ENCODE assay signal across 35 cellular contexts in genomic region chr14:93901813-93902212, GRCh38. TPM values are rescaled to one million over a fixed set of nuclear protein-coding genes. Genes with fewer than 3 reads are reported as not detected.
"Had no signal": no experiment of that assay in that cellular context is flagged by ENCODE, and none has a peak within 500 bp of the region (broad histone marks: within the 10 kb centered on the region; RNA-seq: fewer than 3 reads in every experiment).

No MANE protein-coding gene starts in this region.

- H3K9me3 Mint-ChIP-seq: activated CD4-positive, alpha-beta memory T cell treated with anti-CD3 and anti-CD28 coated beads for 36 hours; activated CD4-positive, alpha-beta T cell treated with anti-CD3 and anti-CD28 coated beads, Interleukin-2, amount 10 ng/mL, durations not matched to agents 24 days and 14 days; activated naive CD4-positive, alpha-beta T cell treated with anti-CD3 and anti-CD28 coated beads, Interleukin-2, amount 10 ng/mL, durations not matched to agents 7 days and 5 days; activated T-helper 1 cell treated with anti-CD3 and anti-CD28 coated beads, Interleukin-12 subunit alpha, Interleukin-12 subunit beta, Interleukin-2, Interleukin-4 antibody, amounts not matched to agents 30 ng/mL and 10 ng/mL and 1 ng/mL, durations not matched to agents 14 hours and 24 hours and 36 hours; neural crest cell; stimulated activated naive CD8-positive, alpha-beta T cell treated with anti-CD3 and anti-CD28 coated beads, Interleukin-15, Interleukin-2, amounts not matched to agents 100 ng/mL and 50 ng/mL, for 24 hours; T-helper 1 cell treated with Interleukin-12 subunit alpha and Interleukin-12 subunit beta and Interleukin-4 antibody, amounts not matched to agents 30 μg/mL and 1 μg/mL, for 36 hours; type B pancreatic cell had no signal

- H3K4me1 ChIP-seq: right lobe of liver had no signal

- DNase-seq: activated CD4-positive, alpha-beta memory T cell treated with anti-CD3 and anti-CD28 coated beads for 36 hours; activated CD4-positive, alpha-beta T cell treated with anti-CD3 and anti-CD28 coated beads, Interleukin-2, amount 10 ng/mL, durations not matched to agents 24 days and 14 days; activated CD4-positive, CD25-positive, alpha-beta regulatory T cell treated with anti-CD3 and anti-CD28 coated beads, Interleukin-2, amount 50 U/mL, for 72 hours; activated CD8-positive, alpha-beta memory T cell treated with anti-CD3 and anti-CD28 coated beads, Interleukin-2, amount 50 U/mL, for 4 hours; activated effector memory CD4-positive, alpha-beta T cell treated with anti-CD3 and anti-CD28 coated beads, Interleukin-2, amount 50 U/mL, for 16 hours; activated naive CD4-positive, alpha-beta T cell treated with anti-CD3 and anti-CD28 coated beads, Interleukin-2, amount 10 ng/mL, durations not matched to agents 7 days and 5 days; activated T-cell treated with anti-CD3 and anti-CD28 coated beads, Interleukin-2, amount 50 U/mL, for 1 hour; amniotic stem cell; caudate nucleus; effector CD4-positive, alpha-beta T cell; erythroblast; hippocampal formation; left cardiac atrium; left ventricle myocardium superior; midbrain; naive thymus-derived CD4-positive, alpha-beta T cell; occipital lobe; right lobe of liver; stimulated activated CD4-positive, alpha-beta T cell treated with anti-CD3 and anti-CD28 coated beads, Interleukin-12 subunit alpha, Interleukin-12 subunit beta, amount 100 ng/mL, for 4 hours; stimulated activated CD4-positive, alpha-beta T cell treated with anti-CD3 and anti-CD28 coated beads, Interleukin-4, amount 100 ng/mL, for 1 hour; substantia nigra; SW 1271; T-helper 9 cell had no signal

- H3K27ac ChIP-seq: gastroesophageal sphincter, right lobe of liver, skin epidermis had no signal

- H3K27ac Mint-ChIP-seq: activated CD4-positive, alpha-beta memory T cell treated with anti-CD3 and anti-CD28 coated beads for 36 hours; activated CD4-positive, alpha-beta T cell treated with anti-CD3 and anti-CD28 coated beads, Interleukin-2, amount 10 ng/mL, durations not matched to agents 24 days and 14 days; activated naive CD4-positive, alpha-beta T cell treated with anti-CD3 and anti-CD28 coated beads, Interleukin-2, amount 10 ng/mL, durations not matched to agents 7 days and 5 days; activated T-helper 1 cell treated with anti-CD3 and anti-CD28 coated beads, Interleukin-12 subunit alpha, Interleukin-12 subunit beta, Interleukin-2, Interleukin-4 antibody, amounts not matched to agents 30 ng/mL and 10 ng/mL and 1 ng/mL, durations not matched to agents 14 hours and 24 hours and 36 hours; memory B cell; naive thymus-derived CD4-positive, alpha-beta T cell; stimulated activated naive CD8-positive, alpha-beta T cell treated with anti-CD3 and anti-CD28 coated beads, Interleukin-15, Interleukin-2, amounts not matched to agents 100 ng/mL and 50 ng/mL, for 24 hours; T-helper 1 cell treated with Interleukin-12 subunit alpha and Interleukin-12 subunit beta and Interleukin-4 antibody, amounts not matched to agents 30 μg/mL and 1 μg/mL, for 36 hours; type B pancreatic cell had no signal

- H3K4me1 Mint-ChIP-seq: activated CD4-positive, alpha-beta T cell treated with anti-CD3 and anti-CD28 coated beads, Interleukin-2, amount 10 ng/mL, durations not matched to agents 24 days and 14 days; activated naive CD4-positive, alpha-beta T cell treated with anti-CD3 and anti-CD28 coated beads, Interleukin-2, amount 10 ng/mL, durations not matched to agents 7 days and 5 days had no signal

- H3K36me3 Mint-ChIP-seq: activated CD4-positive, alpha-beta memory T cell treated with anti-CD3 and anti-CD28 coated beads for 36 hours; activated naive CD4-positive, alpha-beta T cell treated with anti-CD3 and anti-CD28 coated beads, Interleukin-2, amount 10 ng/mL, durations not matched to agents 7 days and 5 days; naive thymus-derived CD4-positive, alpha-beta T cell; type B pancreatic cell had no signal

- H3K27me3 ChIP-seq: right lobe of liver had no signal

- H3K4me3 ChIP-seq: gastroesophageal sphincter, right lobe of liver, skin epidermis had no signal

- H3K4me3 Mint-ChIP-seq: activated CD4-positive, alpha-beta memory T cell treated with anti-CD3 and anti-CD28 coated beads for 36 hours; activated CD4-positive, alpha-beta T cell treated with anti-CD3 and anti-CD28 coated beads, Interleukin-2, amount 10 ng/mL, durations not matched to agents 24 days and 14 days; activated naive CD4-positive, alpha-beta T cell treated with anti-CD3 and anti-CD28 coated beads, Interleukin-2, amount 10 ng/mL, durations not matched to agents 7 days and 5 days; activated T-helper 1 cell treated with anti-CD3 and anti-CD28 coated beads, Interleukin-12 subunit alpha, Interleukin-12 subunit beta, Interleukin-2, Interleukin-4 antibody, amounts not matched to agents 30 ng/mL and 10 ng/mL and 1 ng/mL, durations not matched to agents 14 hours and 24 hours and 36 hours; memory B cell; naive thymus-derived CD4-positive, alpha-beta T cell; neural crest cell; stimulated activated naive CD8-positive, alpha-beta T cell treated with anti-CD3 and anti-CD28 coated beads, Interleukin-15, Interleukin-2, amounts not matched to agents 100 ng/mL and 50 ng/mL, for 24 hours; T-helper 1 cell treated with Interleukin-12 subunit alpha and Interleukin-12 subunit beta and Interleukin-4 antibody, amounts not matched to agents 30 μg/mL and 1 μg/mL, for 36 hours; type B pancreatic cell had no signal

- H3K36me3 ChIP-seq: gastroesophageal sphincter, right lobe of liver had no signal

- H3K9me3 ChIP-seq: gastroesophageal sphincter, right lobe of liver had no signal

- ATAC-seq: gastroesophageal sphincter; left cardiac atrium; left ventricle myocardium superior; naive thymus-derived CD4-positive, alpha-beta T cell had no signal

RNA-seq across cellular contexts. Expression of gene FAM181A, which starts 25.3 kb away (rescaled TPM):
- total RNA-seq: activated CD4-positive, alpha-beta memory T cell treated with anti-CD3 and anti-CD28 coated beads for 36 hours; activated CD4-positive, alpha-beta T cell treated with anti-CD3 and anti-CD28 coated beads, Interleukin-2, amount 10 ng/mL, durations not matched to agents 24 days and 14 days; activated CD8-positive, alpha-beta memory T cell treated with anti-CD3 and anti-CD28 coated beads for 36 hours; activated T-helper 1 cell treated with anti-CD3 and anti-CD28 coated beads, Interleukin-12 subunit alpha, Interleukin-12 subunit beta, Interleukin-2, Interleukin-4 antibody, amounts not matched to agents 30 ng/mL and 10 ng/mL and 1 ng/mL, durations not matched to agents 14 hours and 24 hours and 36 hours; astrocyte; fibroblast of lung; fibroblast of villous mesenchyme; gastroesophageal sphincter; left cardiac atrium; left ventricle myocardium superior; naive thymus-derived CD4-positive, alpha-beta T cell; right lobe of liver had no signal
